In the genomic region with DNA sequence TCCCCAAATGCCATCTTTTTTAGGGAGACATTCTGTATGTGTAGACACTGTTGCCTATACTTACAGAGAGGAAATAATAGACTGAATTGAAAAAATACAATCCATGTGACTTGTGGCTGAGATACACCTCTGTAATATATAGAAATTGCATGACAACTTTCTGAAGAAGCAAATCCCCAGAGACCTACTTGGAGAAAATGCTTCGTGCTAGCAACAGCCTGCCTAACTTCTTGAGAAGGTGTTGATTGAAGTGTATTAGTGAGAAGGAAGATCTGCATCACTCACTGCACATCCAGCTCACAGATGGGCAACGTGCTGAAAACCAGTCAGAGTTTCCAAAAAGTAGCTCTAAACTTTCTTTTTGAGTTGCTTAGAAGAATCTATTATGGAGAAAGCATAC, we compare ENCODE assay signal across 23 cellular contexts.
DNase-seq lines count a peak whose midpoint lies in the region; ATAC-seq and FAIRE-seq lines count a peak whose summit lies in the region.
"Had no signal": no experiment of that assay in that cellular context is flagged by ENCODE, and none has a peak within 500 bp of the region (broad histone marks: within the 10 kb centered on the region; RNA-seq: fewer than 3 reads in every experiment).

No MANE protein-coding gene starts in this region.

- peak; percentile 38 for ATAC-seq in GM19463 (IDR thresholded peaks at IDR 0.05; ENCODE audit: unreplicated experiment)
- ATAC-seq in HG02884 (IDR thresholded peaks at IDR 0.05; ENCODE audit: unreplicated experiment) = peak; percentile 52
- peak; percentile 67 for ATAC-seq in HG03469 (IDR thresholded peaks at IDR 0.05; ENCODE audit: unreplicated experiment)
- no peak for ATAC-seq in GM21717 (IDR thresholded peaks at IDR 0.05; ENCODE audit: unreplicated experiment)
- ATAC-seq: HCT116 had no signal

- no peak for DNase-seq in GM18507 (ENCODE audit: extremely low spot score, insufficient read length, low read depth)
- DNase-seq in foreskin melanocyte = no peak
- no peak for DNase-seq in NCI-H1436 (lab: John Stamatoyannopoulos, UW)
- DNase-seq in NCI-H446 treated with DMSO at 0.1 percent for 48 hours (lab: John Stamatoyannopoulos, UW) = no peak
- DNase-seq: C1 segment of cervical spinal cord, DND-41, IMR-90, Karpas-422, MG63, NCI-H1092 treated with DMSO at 0.1 percent for 48 hours, NCI-H1694, NCI-H2107, NCI-H69, Right ventricle myocardium superior, SK-N-SH had no signal

- FAIRE-seq in GM18507 (lab: Jason Lieb, UNC) = peak; percentile 68
- FAIRE-seq: G401.6, GM12891, RCC 7860 had no signal
